ENCODE assay signal across 8 cellular contexts in the genomic region with DNA sequence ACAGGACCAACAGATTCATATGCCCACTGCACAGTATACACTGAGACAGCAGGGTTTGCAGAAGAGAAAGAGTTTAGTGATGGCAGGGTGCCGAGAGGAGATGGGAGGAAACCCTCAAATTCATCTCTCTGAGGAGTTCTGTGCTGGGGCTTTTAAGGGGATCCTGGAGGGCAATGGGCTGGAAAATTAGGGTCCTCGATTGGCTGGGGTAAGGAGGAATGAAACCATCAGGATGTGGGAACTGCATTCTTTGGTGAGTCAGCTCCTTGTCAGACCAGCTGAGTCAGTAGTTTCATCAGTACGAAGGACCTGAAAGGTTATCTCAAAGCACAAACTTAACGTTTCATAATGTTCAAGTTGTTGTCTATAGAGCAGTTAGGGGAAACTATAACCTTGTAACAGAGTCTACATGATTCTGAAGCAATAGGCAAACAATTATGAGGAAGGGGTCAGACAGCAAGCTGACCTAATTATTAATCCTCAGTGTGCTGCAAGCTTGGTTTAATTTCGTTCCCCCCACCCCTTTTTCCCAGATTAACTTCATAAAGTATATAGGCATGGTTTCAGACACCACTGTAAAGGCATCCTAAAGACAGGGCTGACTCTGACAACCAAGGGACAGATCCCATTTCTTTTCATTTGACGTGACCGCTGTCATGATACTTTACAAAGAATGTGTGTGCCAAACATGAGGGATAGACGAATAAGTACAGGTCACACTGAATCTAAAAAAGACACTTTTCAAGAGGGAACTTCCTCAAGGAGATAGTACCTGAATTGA. TPM values are rescaled to one million over a fixed set of nuclear protein-coding genes. Genes with fewer than 3 reads are reported as not detected.
DNase-seq lines count a peak whose midpoint lies in the region; ATAC-seq and TF ChIP-seq lines count a peak whose summit lies in the region.

No MANE protein-coding gene starts in this region.

- peaks cover 32% of the 10 kb centered on the region for H3K4me1 ChIP-seq in CD4-positive, CD25-positive, alpha-beta regulatory T cell (ENCODE audit: control insufficient read depth, insufficient read depth, low read length, poor library complexity, severe bottlenecking)
- peaks cover 1 to 14% of the 10 kb centered on the region in 2 donors for H3K4me1 ChIP-seq in lung (ENCODE audit: control insufficient read depth in 2 of 2, insufficient read depth in 2 of 2, low read length in 2 of 2)

- H3K36me3 ChIP-seq in CD4-positive, CD25-positive, alpha-beta regulatory T cell (ENCODE audit: control insufficient read depth, insufficient read depth, low read length): no peaks in the 10 kb centered on the region
- H3K36me3 ChIP-seq in lung (ENCODE audit: control insufficient read depth in 2 of 2, insufficient read depth in 2 of 2, low read length in 2 of 2): no peaks in the 10 kb centered on the region

- H3K27ac Mint-ChIP-seq in CD4-positive, CD25-positive, alpha-beta regulatory T cell: peak overlapping the region in 2 of 3 donors; percentile 7 to 22

- TF ChIP-seq EP300 in Ishikawa (IDR thresholded peaks at IDR 0.05; ENCODE audit: borderline replicate concordance): no peak

- 50 to 56% methylated on average over 8 of the region's 8 CpGs for WGBS in lung, 2 donors

- no peak for TF ChIP-seq RAD21 in Ishikawa (IDR thresholded peaks at IDR 0.05; ENCODE audit: low read depth)

- peaks cover 4 to 14% (median 12%) of the 10 kb centered on the region in 4 donors for H3K4me1 Mint-ChIP-seq in CD4-positive, CD25-positive, alpha-beta regulatory T cell

- H3K27ac ChIP-seq in CD4-positive, CD25-positive, alpha-beta regulatory T cell (ENCODE audit: insufficient read depth, low read length, poor library complexity, severe bottlenecking): peak overlapping the region; percentile 78
- H3K27ac ChIP-seq in lung (ENCODE audit: low read depth in 1 of 2, low read length in 1 of 2): peak overlapping the region in 1 of 2 donors; percentile 8

- no peaks in the 10 kb centered on the region for H3K27me3 ChIP-seq in CD4-positive, CD25-positive, alpha-beta regulatory T cell (ENCODE audit: control insufficient read depth, insufficient read depth, low read length)
- no peaks in the 10 kb centered on the region for H3K27me3 ChIP-seq in lung (ENCODE audit: control insufficient read depth, insufficient read depth)

- DNase-seq in CD4-positive, CD25-positive, alpha-beta regulatory T cell: peak in 1 of 3 donors; percentile 24
- peak; percentile 27 for DNase-seq in astrocyte of the cerebellum (ENCODE audit: low read depth)
- no peak for DNase-seq in lung (ENCODE audit: low spot score)
- no peak for DNase-seq in HuH-7 (ENCODE audit: low spot score)
- DNase-seq in central memory CD4-positive, alpha-beta T cell: no peak
- DNase-seq in NCI-H146 (lab: John Stamatoyannopoulos, UW): no peak

- peaks cover 4% of the 10 kb centered on the region for H3K36me3 Mint-ChIP-seq in CD4-positive, CD25-positive, alpha-beta regulatory T cell

- no peak for ATAC-seq in CD4-positive, CD25-positive, alpha-beta regulatory T cell (ENCODE audit: low read depth in 2 of 2)
- ATAC-seq in lung (ENCODE audit: insufficient read depth, low FRiP score) (peak; percentile 9), GM18519 (IDR thresholded peaks at IDR 0.05; ENCODE audit: low FRiP score, unreplicated experiment) (no peak)

- no peaks in the 10 kb centered on the region for H3K9me3 ChIP-seq in CD4-positive, CD25-positive, alpha-beta regulatory T cell (ENCODE audit: control insufficient read depth in 2 of 2, low read length in 2 of 2)
- H3K9me3 ChIP-seq in lung (ENCODE audit: control insufficient read depth in 2 of 2, insufficient read depth in 1 of 2, low read length in 1 of 2): no peaks in the 10 kb centered on the region

- peak overlapping the region; percentile 97 for H3K4me3 ChIP-seq in CD4-positive, CD25-positive, alpha-beta regulatory T cell (ENCODE audit: low read depth, low read length)
- no peak overlapping the region for H3K4me3 ChIP-seq in astrocyte of the cerebellum (ENCODE audit: low read depth, low read length)
- no peak overlapping the region for H3K4me3 ChIP-seq in lung

- peaks cover 0 to 2% (median 0%) of the 10 kb centered on the region in 7 donors for H3K9me3 Mint-ChIP-seq in CD4-positive, CD25-positive, alpha-beta regulatory T cell

- H3K4me3 Mint-ChIP-seq in CD4-positive, CD25-positive, alpha-beta regulatory T cell: peak overlapping the region in 3 of 4 donors; percentile 0 to 67 (median 35)

- in situ Hi-C loops in astrocyte of the cerebellum (cut with HindIII; ENCODE audit: low sequenced_read_pairs): no loop called here

- no peaks in the 10 kb centered on the region for H3K27me3 Mint-ChIP-seq in CD4-positive, CD25-positive, alpha-beta regulatory T cell

- TF ChIP-seq CTCF in astrocyte of the cerebellum (IDR thresholded peaks at IDR 0.05; ENCODE audit: low read depth, low read length, missing control alignments) (no peak), lung (IDR thresholded peaks at IDR 0.05; ENCODE audit: control extremely low read depth, extremely low read depth) (no peak)

TF ChIP-seq in Ishikawa, 13 proteins besides CTCF, POLR2A, EP300 and RAD21:
- TF ChIP-seq, protein P1, sequence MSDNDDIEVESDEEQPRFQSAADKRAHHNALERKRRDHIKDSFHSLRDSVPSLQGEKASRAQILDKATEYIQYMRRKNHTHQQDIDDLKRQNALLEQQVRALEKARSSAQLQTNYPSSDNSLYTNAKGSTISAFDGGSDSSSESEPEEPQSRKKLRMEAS (IDR thresholded peaks at IDR 0.05): 0 out of 2 replicates have a peak, but pooled peaks have one; percentile 23
- TF ChIP-seq TEAD4 (IDR thresholded peaks at IDR 0.05) (peak; percentile 40; the same call in 1 of the 2 replicates), FOXM1 (IDR thresholded peaks at IDR 0.05; ENCODE audit: borderline replicate concordance, low read depth) (no peak)
- TF ChIP-seq, protein P2, sequence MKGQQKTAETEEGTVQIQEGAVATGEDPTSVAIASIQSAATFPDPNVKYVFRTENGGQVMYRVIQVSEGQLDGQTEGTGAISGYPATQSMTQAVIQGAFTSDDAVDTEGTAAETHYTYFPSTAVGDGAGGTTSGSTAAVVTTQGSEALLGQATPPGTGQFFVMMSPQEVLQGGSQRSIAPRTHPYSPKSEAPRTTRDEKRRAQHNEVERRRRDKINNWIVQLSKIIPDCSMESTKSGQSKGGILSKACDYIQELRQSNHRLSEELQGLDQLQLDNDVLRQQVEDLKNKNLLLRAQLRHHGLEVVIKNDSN (IDR thresholded peaks at IDR 0.05): 0 out of 2 replicates have a peak, but pooled peaks have one; percentile 1

RNA-seq across cellular contexts. Expression of gene MSMO1, which starts 1.5 kb away (rescaled TPM):
- 14.9 TPM for total RNA-seq in CD4-positive, CD25-positive, alpha-beta regulatory T cell
- 10 to 100 TPM; 21.9 to 37.5 (median 27.8) TPM for polyA plus RNA-seq in CD4-positive, CD25-positive, alpha-beta regulatory T cell
- 100 to 1,000 TPM; 135 to 257 TPM for total RNA-seq in lung
- polyA plus RNA-seq in lung: 100 to 1,000 TPM; 164 to 186 TPM

RNA-seq across cellular contexts. Expression of gene CPE, which starts 52.9 kb away (rescaled TPM):
- total RNA-seq in CD4-positive, CD25-positive, alpha-beta regulatory T cell: 1.8 TPM
- polyA plus RNA-seq in CD4-positive, CD25-positive, alpha-beta regulatory T cell: 1 to 10 TPM; 1.6 to 4.6 (median 2.9) TPM
- 100 to 1,000 TPM in 1 of 2 donors, 10 to 100 TPM in 1; 17.1 to 135 TPM for total RNA-seq in lung
- 10 to 100 TPM in 1 of 2 donors, 1 to 10 TPM in 1; 6.6 to 11.5 TPM for polyA plus RNA-seq in lung
